Comparison of ENCODE assay signal across 19 cellular contexts in the genomic region with DNA sequence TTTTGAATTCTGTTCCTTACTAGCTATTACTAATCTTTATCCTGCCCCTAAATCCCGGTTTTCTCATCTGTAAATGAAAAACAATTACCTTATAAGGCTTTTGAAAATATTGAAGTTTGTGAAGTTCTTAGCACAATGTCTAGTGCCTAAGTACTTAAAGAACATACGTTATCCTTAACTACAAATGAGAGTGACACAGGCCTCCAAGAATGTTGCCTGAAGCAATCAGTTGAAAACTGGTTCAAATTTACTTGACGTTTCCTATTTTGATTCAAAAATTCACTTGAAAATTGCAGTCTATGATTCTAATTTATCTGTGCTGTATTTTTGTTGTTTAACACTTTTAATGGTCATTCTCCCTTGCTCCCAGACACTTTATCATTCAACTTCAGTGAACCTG. TPM values are rescaled to one million over a fixed set of nuclear protein-coding genes. Genes with fewer than 3 reads are reported as not detected.
DNase-seq lines count a peak whose midpoint lies in the region; ATAC-seq and TF ChIP-seq lines count a peak whose summit lies in the region.
"Had no signal": no experiment of that assay in that cellular context is flagged by ENCODE, and none has a peak within 500 bp of the region (broad histone marks: within the 10 kb centered on the region; RNA-seq: fewer than 3 reads in every experiment).

No MANE protein-coding gene starts in this region.

- no peaks in the 10 kb centered on the region for H3K9me2 ChIP-seq in PC-9 (ENCODE audit: insufficient read depth)

- CTCF ChIA-PET in PC-9 (lab: Charles Lee), result no interaction called here

- no TSS peak for BruUV-seq in PC-9 (replicated peaks; lab: Mats Ljungman, UMichigan)

- no peaks in the 10 kb centered on the region for H3K27me3 ChIP-seq in PC-9 (ENCODE audit: insufficient read depth, low read depth)
- no peaks in the 10 kb centered on the region for H3K27me3 ChIP-seq in suprapubic skin

- intact Hi-C loops in PC-9 (cut with micrococcal nuclease; ENCODE audit: unreplicated experiment), result loop anchor here (10.0 kb wide), 2 partner anchors 435 to 905 kb away; a partner anchor contains a TSS

- TF ChIP-seq CTCF in PC-9 (conservative IDR thresholded peaks at IDR 0.05) (no peak), choroid plexus epithelial cell (conservative IDR thresholded peaks at IDR 0.05; ENCODE audit: low read depth, low read length) (no peak), suprapubic skin (IDR thresholded peaks at IDR 0.05) (no peak)

- no peak for ATAC-seq in GM18498 (IDR thresholded peaks at IDR 0.05; ENCODE audit: unreplicated experiment)
- no peak for ATAC-seq in HG03108 (IDR thresholded peaks at IDR 0.05; ENCODE audit: unreplicated experiment)
- ATAC-seq: activated T-cell treated with anti-CD3 and anti-CD28 coated beads, Interleukin-2, amount 50 U/mL, for 4 hours; left colon; sciatic nerve had no signal

- no peaks in the 10 kb centered on the region for H4K20me1 ChIP-seq in PC-9 (ENCODE audit: insufficient read depth)

- no peak for TF ChIP-seq POLR2A in suprapubic skin (IDR thresholded peaks at IDR 0.05)

- DNase-seq in EL (peak; percentile 84), PC-9 (peak in 1 of 2 experiments; percentile 46), choroid plexus epithelial cell (ENCODE audit: low read depth) (peak; percentile 50), suprapubic skin (ENCODE audit: low spot score in 2 of 2) (no peak), putamen (ENCODE audit: low spot score) (no peak)
- DNase-seq: activated CD4-positive, alpha-beta T cell treated with anti-CD3 and anti-CD28 coated beads for 4 hours; activated T-cell treated with anti-CD3 and anti-CD28 coated beads, Interleukin-2, amount 50 U/mL, for 4 hours; aorta; C1 segment of cervical spinal cord; effector CD4-positive, alpha-beta T cell; KG1; left colon; NCI-H1694; NCI-H526 treated with DMSO at 0.1 percent for 48 hours; stimulated activated naive CD4-positive, alpha-beta T cell had no signal

- H3K36me3 ChIP-seq in PC-9 (ENCODE audit: low read depth) (no peaks in the 10 kb centered on the region), mesodermal cell (ENCODE audit: control insufficient read depth, insufficient read depth, low read length) (peaks cover 9% of the 10 kb centered on the region), suprapubic skin (peaks cover 2% of the 10 kb centered on the region)

- no peak overlapping the region for H2AFZ ChIP-seq in PC-9

- H3K9me3 ChIP-seq in PC-9 (ENCODE audit: insufficient read depth, low read depth) (no peaks in the 10 kb centered on the region), mesodermal cell (ENCODE audit: control insufficient read depth, low read length) (peaks cover 7% of the 10 kb centered on the region), suprapubic skin (no peaks in the 10 kb centered on the region)

- WGBS in mesodermal cell (ENCODE audit: insufficient coverage in 2 of 2), 2 experiments, result 86% methylated on average over 2 of the region's 3 CpGs; no CpG with 5 or more reads in 1 of the 2 experiments
- 45% methylated on average over 3 of the region's 3 CpGs for WGBS in suprapubic skin

- TF ChIP-seq EP300 in suprapubic skin (IDR thresholded peaks at IDR 0.05), result no peak

- H3F3A ChIP-seq in PC-9 (ENCODE audit: insufficient read depth, low read depth), result peaks cover 15% of the 10 kb centered on the region; the same call in 1 of the 2 replicates

- POLR2A ChIA-PET in PC-9 (lab: Charles Lee; ENCODE audit: unreplicated experiment), result interaction anchor here (0.6 to 0.8 kb wide), 2 partner anchors 231 to 1355 kb away, joined by 3 to 5 read pairs; no protein-coding TSS in a partner anchor

- peaks cover 6% of the 10 kb centered on the region for H3K79me2 ChIP-seq in PC-9 (ENCODE audit: low read depth)

- peak overlapping the region; percentile 21 for H3K4me2 ChIP-seq in PC-9

- H3K4me3 ChIP-seq in PC-9, result no peak overlapping the region
- H3K4me3 ChIP-seq in choroid plexus epithelial cell (ENCODE audit: low read depth, low read length), result no peak overlapping the region
- H3K4me3 ChIP-seq in mesodermal cell (ENCODE audit: extremely low read depth, insufficient read depth, low read length, poor library complexity, severe bottlenecking), result no peak overlapping the region
- H3K4me3 ChIP-seq in suprapubic skin, result no peak overlapping the region

- H3K4me1 ChIP-seq in PC-9 (replicated peaks; ENCODE audit: insufficient read depth) (peaks cover 21% of the 10 kb centered on the region), mesodermal cell (ENCODE audit: control insufficient read depth, insufficient read depth, low read length, poor library complexity, severe bottlenecking) (peaks cover 16% of the 10 kb centered on the region), suprapubic skin (peaks cover 12% of the 10 kb centered on the region)

- no peak overlapping the region for H3K27ac ChIP-seq in PC-9
- peak overlapping the region; percentile 55 for H3K27ac ChIP-seq in mesodermal cell (ENCODE audit: low read depth, low read length, severe bottlenecking)
- H3K27ac ChIP-seq in suprapubic skin, result no peak overlapping the region

RNA-seq across cellular contexts. Expression of a gene that starts 3.2 kb away (rescaled TPM):
- total RNA-seq in PC-9 (2021) (11.1 and 17.4 TPM in 2 replicates), suprapubic skin (10 to 100 TPM; 13.3 to 39.4 (median 15.8) TPM)
- 29.6 TPM for polyA plus RNA-seq in mesodermal cell (2013, experiment 1 of 2)
- polyA plus RNA-seq in mesodermal cell (2013, experiment 2 of 2), result 31.6 TPM

RNA-seq across cellular contexts. Expression of a gene that starts 51.9 kb away (rescaled TPM):
- 26.0 and 34.2 TPM in 2 replicates for total RNA-seq in PC-9 (2021)
- 36.2 TPM for polyA plus RNA-seq in mesodermal cell (2013, experiment 1 of 2)
- polyA plus RNA-seq in mesodermal cell (2013, experiment 2 of 2), result 40.8 TPM
- total RNA-seq in suprapubic skin, result 10 to 100 TPM; 22.6 to 36.4 (median 28.1) TPM

Comparison
In these comparisons a context has a peak if more than half of its experiments do, and no peak if none do; other contexts are left out.
1. DNase-seq: peak in EL (single experiment) and choroid plexus epithelial cell (single experiment); none in suprapubic skin (0 of 2) and putamen (single experiment).